ENCODE assay signal across 1 cellular context in genomic region chr2:96163768-96164429, GRCh38.
TF ChIP-seq lines count a peak whose summit lies in the region.

No MANE protein-coding gene starts in this region.

TF ChIP-seq in GM23338, 12 proteins besides CTCF, POLR2A, EP300 and RAD21 (continued from another document):
- no peak for TF ChIP-seq ZNF462 (CRISPR knock-in tag; IDR thresholded peaks at IDR 0.05)
- TF ChIP-seq EZH2phosphoT487 (IDR thresholded peaks at IDR 0.05; ENCODE audit: unreplicated experiment) = no peak
- TF ChIP-seq ETS1 (IDR thresholded peaks at IDR 0.05) = no peak
- TF ChIP-seq NANOG (IDR thresholded peaks at IDR 0.05; ENCODE audit: borderline replicate concordance) = no peak
- TF ChIP-seq REST (IDR thresholded peaks at IDR 0.05; ENCODE audit: unreplicated experiment) = no peak
